ENCODE assay signal across 1 cellular context in the genomic region with DNA sequence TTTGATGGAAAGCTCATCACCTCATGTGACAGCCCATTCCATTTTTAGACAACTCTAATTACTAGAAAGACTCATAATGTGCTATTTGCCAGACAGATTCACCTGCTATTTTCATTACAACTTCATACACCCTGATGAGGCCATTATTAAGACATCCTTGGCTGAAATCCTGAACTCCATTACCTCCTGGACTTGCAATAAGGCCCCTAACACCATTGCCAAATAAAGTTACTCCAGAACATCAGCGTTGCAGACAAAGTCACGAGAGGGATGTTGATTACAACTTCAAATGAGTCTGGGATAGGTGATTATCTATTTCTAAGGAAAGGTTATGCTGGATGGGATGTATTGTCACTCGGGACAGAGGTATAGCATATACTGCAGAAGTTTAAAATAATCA.
TF ChIP-seq lines count a peak whose summit lies in the region.

No MANE protein-coding gene starts in this region.

TF ChIP-seq in IMR-90, 13 proteins besides CTCF, POLR2A, EP300 and RAD21:
- TF ChIP-seq, protein P1, sequence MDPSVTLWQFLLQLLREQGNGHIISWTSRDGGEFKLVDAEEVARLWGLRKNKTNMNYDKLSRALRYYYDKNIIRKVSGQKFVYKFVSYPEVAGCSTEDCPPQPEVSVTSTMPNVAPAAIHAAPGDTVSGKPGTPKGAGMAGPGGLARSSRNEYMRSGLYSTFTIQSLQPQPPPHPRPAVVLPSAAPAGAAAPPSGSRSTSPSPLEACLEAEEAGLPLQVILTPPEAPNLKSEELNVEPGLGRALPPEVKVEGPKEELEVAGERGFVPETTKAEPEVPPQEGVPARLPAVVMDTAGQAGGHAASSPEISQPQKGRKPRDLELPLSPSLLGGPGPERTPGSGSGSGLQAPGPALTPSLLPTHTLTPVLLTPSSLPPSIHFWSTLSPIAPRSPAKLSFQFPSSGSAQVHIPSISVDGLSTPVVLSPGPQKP (IDR thresholded peaks at IDR 0.05; ENCODE audit: borderline replicate concordance, low read depth, low read length): no peak
- TF ChIP-seq BHLHE40 (IDR thresholded peaks at IDR 0.05; ENCODE audit: low read depth, low read length) (no peak), MAZ (IDR thresholded peaks at IDR 0.05; ENCODE audit: borderline replicate concordance, low read depth, low read length) (no peak)
